Comparison of ENCODE assay signal across 19 cellular contexts in genomic region chr10:98307916-98308315, GRCh38. TPM values are rescaled to one million over a fixed set of nuclear protein-coding genes. Genes with fewer than 3 reads are reported as not detected.
"Had no signal": no experiment of that assay in that cellular context is flagged by ENCODE, and none has a peak within 500 bp of the region (broad histone marks: within the 10 kb centered on the region; RNA-seq: fewer than 3 reads in every experiment).

No MANE protein-coding gene starts in this region.

- DNase-seq: activated CD4-positive, alpha-beta memory T cell treated with anti-CD3 and anti-CD28 coated beads, Interleukin-2, amount 10 ng/mL, durations not matched to agents 7 days and 5 days; activated CD4-positive, alpha-beta T cell treated with anti-CD3 and anti-CD28 coated beads for 48 hours; activated CD4-positive, CD25-positive, alpha-beta regulatory T cell; activated CD8-positive, alpha-beta memory T cell treated with anti-CD3 and anti-CD28 coated beads, Interleukin-2, amount 10 ng/mL, durations not matched to agents 7 days and 5 days; activated naive CD4-positive, alpha-beta T cell; activated naive CD8-positive, alpha-beta T cell treated with anti-CD3 and anti-CD28 coated beads for 36 hours; amniotic stem cell; glutamatergic neuron; hypothalamus; kidney; left ventricle myocardium inferior; occipital lobe; stimulated activated CD4-positive, alpha-beta T cell treated with anti-CD3 and anti-CD28 coated beads, Interleukin-2, amount 100 ng/mL, for 24 hours; stimulated activated naive CD8-positive, alpha-beta T cell treated with anti-CD3 and anti-CD28 coated beads, Interleukin-15, Interleukin-2, amounts not matched to agents 100 U/mL and 50 U/mL, for 24 hours; substantia nigra; transverse colon had no signal

- H3K4me3 Mint-ChIP-seq: activated CD4-positive, alpha-beta memory T cell treated with anti-CD3 and anti-CD28 coated beads, Interleukin-2, amount 10 ng/mL, durations not matched to agents 7 days and 5 days; activated CD8-positive, alpha-beta memory T cell treated with anti-CD3 and anti-CD28 coated beads, Interleukin-2, amount 10 ng/mL, durations not matched to agents 7 days and 5 days; activated naive CD8-positive, alpha-beta T cell treated with anti-CD3 and anti-CD28 coated beads for 36 hours; T-helper 2 cell treated with Interferon-gamma antibody and Interleukin-4, amounts not matched to agents 5 μg/mL and 100 μg/mL, for 36 hours had no signal

- H3K27me3 ChIP-seq: right atrium auricular region had no signal

- H3K36me3 Mint-ChIP-seq: activated CD8-positive, alpha-beta memory T cell treated with anti-CD3 and anti-CD28 coated beads, Interleukin-2, amount 10 ng/mL, durations not matched to agents 7 days and 5 days; activated naive CD8-positive, alpha-beta T cell treated with anti-CD3 and anti-CD28 coated beads for 36 hours had no signal

- H3K9me3 Mint-ChIP-seq: T-helper 2 cell treated with Interferon-gamma antibody and Interleukin-4, amounts not matched to agents 5 μg/mL and 100 μg/mL, for 36 hours had no signal

- H3K27ac ChIP-seq: left ventricle myocardium inferior, right atrium auricular region, transverse colon had no signal

- ATAC-seq: activated CD8-positive, alpha-beta memory T cell treated with anti-CD3 and anti-CD28 coated beads, Interleukin-2, amount 10 ng/mL, durations not matched to agents 7 days and 5 days; stimulated activated naive CD8-positive, alpha-beta T cell treated with anti-CD3 and anti-CD28 coated beads, Interleukin-15, Interleukin-2, amounts not matched to agents 100 U/mL and 50 U/mL, for 24 hours had no signal

- H3K4me1 Mint-ChIP-seq: activated CD8-positive, alpha-beta memory T cell treated with anti-CD3 and anti-CD28 coated beads, Interleukin-2, amount 10 ng/mL, durations not matched to agents 7 days and 5 days had no signal

- H3K27ac Mint-ChIP-seq: activated CD4-positive, alpha-beta memory T cell treated with anti-CD3 and anti-CD28 coated beads, Interleukin-2, amount 10 ng/mL, durations not matched to agents 7 days and 5 days; activated CD8-positive, alpha-beta memory T cell treated with anti-CD3 and anti-CD28 coated beads, Interleukin-2, amount 10 ng/mL, durations not matched to agents 7 days and 5 days; activated naive CD8-positive, alpha-beta T cell treated with anti-CD3 and anti-CD28 coated beads for 36 hours; T-helper 2 cell treated with Interferon-gamma antibody and Interleukin-4, amounts not matched to agents 5 μg/mL and 100 μg/mL, for 36 hours had no signal

- H3K9me3 ChIP-seq: left ventricle myocardium inferior, right atrium auricular region, transverse colon had no signal

- H3K4me3 ChIP-seq: left ventricle myocardium inferior, right atrium auricular region, transverse colon had no signal

- H3K36me3 ChIP-seq: left ventricle myocardium inferior, right atrium auricular region, transverse colon had no signal

RNA-seq across cellular contexts. Expression of gene LOXL4, which starts 39.9 kb away (rescaled TPM):
- total RNA-seq: activated CD4-positive, alpha-beta memory T cell treated with anti-CD3 and anti-CD28 coated beads, Interleukin-2, amount 10 ng/mL, durations not matched to agents 7 days and 5 days; activated CD8-positive, alpha-beta memory T cell treated with anti-CD3 and anti-CD28 coated beads, Interleukin-2, amount 10 ng/mL, durations not matched to agents 7 days and 5 days; activated naive CD8-positive, alpha-beta T cell treated with anti-CD3 and anti-CD28 coated beads for 36 hours had no signal
- polyA plus RNA-seq: neural cell had no signal
